In the genomic region with DNA sequence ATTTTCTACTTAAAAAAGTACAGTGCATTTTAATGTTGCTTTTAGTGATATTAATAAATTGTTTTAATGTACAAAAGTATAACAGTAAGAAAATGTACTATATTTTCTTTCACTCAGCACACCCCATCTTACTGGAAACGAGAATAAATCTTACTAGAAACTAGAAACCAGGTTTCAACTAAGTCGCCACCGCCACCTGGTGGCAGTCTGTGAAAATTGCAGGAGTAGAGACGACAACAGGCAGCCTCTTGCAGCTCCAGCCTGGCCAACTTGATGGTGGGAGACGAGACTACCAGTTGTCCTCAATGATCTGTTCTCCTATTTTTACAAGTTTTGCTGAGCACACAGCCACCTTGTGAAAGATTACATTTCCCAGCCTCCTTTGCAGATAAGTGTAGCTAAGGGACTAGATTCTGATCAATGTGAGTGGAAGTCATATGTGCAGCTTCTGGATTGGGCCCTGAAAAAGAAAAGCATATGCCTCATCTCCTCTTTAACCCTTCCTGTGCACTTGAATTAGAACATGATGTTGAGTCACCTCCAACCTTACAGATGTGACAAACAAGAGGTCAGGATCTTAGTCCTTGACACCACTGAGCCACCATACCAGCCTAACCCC, we compare ENCODE assay signal across 8 cellular contexts. TPM values are rescaled to one million over a fixed set of nuclear protein-coding genes. Genes with fewer than 3 reads are reported as not detected.
DNase-seq lines count a peak whose midpoint lies in the region; ATAC-seq, FAIRE-seq and TF ChIP-seq lines count a peak whose summit lies in the region.

No MANE protein-coding gene starts in this region.

- TF ChIP-seq CTCF in AG09319 (IDR thresholded peaks at IDR 0.05; ENCODE audit: low read depth, low read length) (peak; percentile 44), foreskin keratinocyte (conservative IDR thresholded peaks at IDR 0.05) (peak; percentile 82)

- DNase-seq in AG09319 (ENCODE audit: extremely low read depth, low read depth) (no peak), GM18507 (ENCODE audit: extremely low spot score, insufficient read length, low read depth) (peak; percentile 53), NCI-H526 treated with DMSO at 0.1 percent for 48 hours (lab: John Stamatoyannopoulos, UW) (peak; percentile 66), foreskin keratinocyte (peak; percentile 8 to 35), NCI-H1048 (lab: John Stamatoyannopoulos, UW) (no peak), mesenteric fat pad (ENCODE audit: low spot score) (no peak)
- peak; percentile 20 for DNase-seq in activated CD8-positive, alpha-beta memory T cell treated with anti-CD3 and anti-CD28 coated beads, Interleukin-2, amount 50 U/mL, for 24 hours (ENCODE audit: extremely low read depth)
- peak; percentile 55 for DNase-seq in stimulated activated CD4-positive, alpha-beta T cell treated with anti-CD3 and anti-CD28 coated beads, Interleukin-12 subunit alpha, Interleukin-12 subunit beta, amount 100 ng/mL, for 4 hours

- ATAC-seq in foreskin keratinocyte = no peak

- peaks cover 3% of the 10 kb centered on the region for H3K27me3 ChIP-seq in foreskin keratinocyte

- FAIRE-seq in GM18507 (lab: Jason Lieb, UNC) = peak; percentile 89

- no peaks in the 10 kb centered on the region for H3K4me1 ChIP-seq in foreskin keratinocyte

- H3K27ac ChIP-seq in foreskin keratinocyte = no peak overlapping the region

RNA-seq across cellular contexts. Expression of gene OTOF, which starts 8.7 kb away (rescaled TPM):
- total RNA-seq in foreskin keratinocyte (not detected in 2 replicates), mesenteric fat pad (0.26 TPM)
- polyA plus RNA-seq in foreskin keratinocyte = not detected in 2 replicates

Comparison
In these comparisons a context has a peak if more than half of its experiments do, and no peak if none do; other contexts are left out.
1. DNase-seq: peak in GM18507 (single experiment), NCI-H526 treated with DMSO at 0.1 percent for 48 hours (single experiment), activated CD8-positive, alpha-beta memory T cell treated with anti-CD3 and anti-CD28 coated beads, Interleukin-2, amount 50 U/mL, for 24 hours (single experiment), foreskin keratinocyte (2 of 2) and stimulated activated CD4-positive, alpha-beta T cell treated with anti-CD3 and anti-CD28 coated beads, Interleukin-12 subunit alpha, Interleukin-12 subunit beta, amount 100 ng/mL, for 4 hours (single experiment); none in AG09319 (single experiment), NCI-H1048 (single experiment) and mesenteric fat pad (single experiment).